Comparison of ENCODE assay signal across 21 cellular contexts in the genomic region with DNA sequence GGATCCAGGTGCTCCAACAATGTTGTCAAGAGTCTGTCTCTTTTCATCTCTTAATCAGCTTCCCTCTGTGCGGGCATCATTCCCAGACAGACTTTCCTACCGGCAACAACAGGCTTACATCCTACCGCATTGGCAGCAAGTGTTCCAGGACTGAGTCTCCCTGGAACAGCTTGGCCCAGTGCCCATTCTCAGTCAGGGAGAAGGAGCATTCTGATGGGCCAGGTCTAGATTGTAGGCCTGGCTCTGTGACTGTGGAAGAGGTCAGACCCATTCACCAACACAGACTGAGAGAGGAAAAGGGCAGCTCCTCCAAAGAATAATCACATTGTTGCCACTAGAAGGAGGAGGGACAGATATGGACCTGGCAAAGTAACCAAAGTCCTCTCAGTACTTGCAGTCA.
"Had no signal": no experiment of that assay in that cellular context is flagged by ENCODE, and none has a peak within 500 bp of the region (broad histone marks: within the 10 kb centered on the region; RNA-seq: fewer than 3 reads in every experiment).

No MANE protein-coding gene starts in this region.

- H3K27ac ChIP-seq: esophagus muscularis mucosa, foreskin keratinocyte, heart left ventricle, lower lobe of right lung, right lobe of liver, transverse colon had no signal

- ATAC-seq: activated CD4-positive, alpha-beta T cell treated with anti-CD3 and anti-CD28 coated beads for 36 hours; activated CD8-positive, alpha-beta memory T cell treated with anti-CD3 and anti-CD28 coated beads, Interleukin-2, amount 10 ng/mL, durations not matched to agents 7 days and 5 days; activated CD8-positive, alpha-beta T cell treated with anti-CD3 and anti-CD28 coated beads, Interleukin-2, amount 10 ng/mL, durations not matched to agents 7 days and 5 days; activated naive CD8-positive, alpha-beta T cell treated with anti-CD3 and anti-CD28 coated beads, Interleukin-2, amount 50 U/mL, for 24 hours; foreskin keratinocyte; lower lobe of right lung; mucosa of descending colon; natural killer cell treated with Interleukin-12 subunit alpha and Interleukin-12 subunit beta and Interleukin-15 and Interleukin-18, amount 100 ng/mL, for 72 hours; right lobe of liver had no signal

- H3K27me3 ChIP-seq: foreskin keratinocyte, right lobe of liver had no signal

- H3K4me3 ChIP-seq: esophagus muscularis mucosa, heart left ventricle, lower lobe of right lung, mucosa of descending colon, right lobe of liver, transverse colon had no signal

- H3K36me3 ChIP-seq: esophagus muscularis mucosa, heart left ventricle, lower lobe of right lung, right lobe of liver, transverse colon had no signal

- DNase-seq: activated CD4-positive, alpha-beta T cell treated with anti-CD3 and anti-CD28 coated beads for 36 hours; activated CD4-positive, CD25-positive, alpha-beta regulatory T cell; activated CD8-positive, alpha-beta memory T cell treated with anti-CD3 and anti-CD28 coated beads, Interleukin-2, amount 10 ng/mL, durations not matched to agents 7 days and 5 days; activated CD8-positive, alpha-beta T cell treated with anti-CD3 and anti-CD28 coated beads, Interleukin-2, amount 10 ng/mL, durations not matched to agents 7 days and 5 days; activated naive CD8-positive, alpha-beta T cell treated with anti-CD3 and anti-CD28 coated beads, Interleukin-2, amount 50 U/mL, for 24 hours; activated T-cell treated with anti-CD3 and anti-CD28 coated beads, Interleukin-2, amount 50 U/mL, for 48 hours; central memory CD4-positive, alpha-beta T cell; dermis blood vessel endothelial cell; effector CD4-positive, alpha-beta T cell; foreskin keratinocyte; lower lobe of right lung; mesenchymal stem cell; mucosa of descending colon; right lobe of liver; stimulated activated CD4-positive, alpha-beta T cell treated with anti-CD3 and anti-CD28 coated beads, Interleukin-2, amount 100 ng/mL, for 48 hours; stimulated activated naive CD4-positive, alpha-beta T cell treated with Interleukin-2 at 50 U/mL for 16 hours; T-helper 2 cell; transverse colon had no signal

- H3K4me1 ChIP-seq: esophagus muscularis mucosa, foreskin keratinocyte, heart left ventricle, lower lobe of right lung, right lobe of liver, transverse colon had no signal

- H3K9me3 ChIP-seq: esophagus muscularis mucosa, heart left ventricle, lower lobe of right lung, mucosa of descending colon, right lobe of liver, transverse colon had no signal
